In genomic region chr1:84887261-84887934, GRCh38 we compare ENCODE assay signal across 18 cellular contexts. TPM values are rescaled to one million over a fixed set of nuclear protein-coding genes. Genes with fewer than 3 reads are reported as not detected.
DNase-seq lines count a peak whose midpoint lies in the region; ATAC-seq, FAIRE-seq and TF ChIP-seq lines count a peak whose summit lies in the region.
"Had no signal": no experiment of that assay in that cellular context is flagged by ENCODE, and none has a peak within 500 bp of the region (broad histone marks: within the 10 kb centered on the region; RNA-seq: fewer than 3 reads in every experiment).

No MANE protein-coding gene starts in this region.

- in situ Hi-C loops in ACHN (cut with HindIII; ENCODE audit: low pct_ligation_motif_present, low pct_unique_long_range_greater_than_20kb, low sequenced_read_pairs), result no loop called here

- DNase-seq in AG08396 (ENCODE audit: low spot score) (peak; percentile 75), HS-5 (ENCODE audit: low read depth) (peak; percentile 84), epithelial cell of esophagus (ENCODE audit: low read depth) (peak; percentile 96), keratinocyte (ENCODE audit: low read depth, low spot score) (peak; percentile 77), ACHN (no peak), NCI-H1092 treated with DMSO at 0.1 percent for 48 hours (lab: John Stamatoyannopoulos, UW) (no peak)
- DNase-seq: activated CD4-positive, alpha-beta T cell treated with anti-CD3 and anti-CD28 coated beads, Interleukin-2, amount 50 U/mL, for 4 hours; activated T-cell treated with anti-CD3 and anti-CD28 coated beads, Interleukin-2, amount 50 U/mL, for 24 hours; immature natural killer cell; MV-4-11; natural killer cell; NCI-H69; stimulated activated CD4-positive, alpha-beta T cell treated with anti-CD3 and anti-CD28 coated beads, Interleukin-12 subunit alpha, Interleukin-12 subunit beta, amount 100 ng/mL, for 4 hours; stimulated activated naive CD8-positive, alpha-beta T cell treated with anti-CD3 and anti-CD28 coated beads, Interleukin-15, Interleukin-2, amounts not matched to agents 100 U/mL and 50 U/mL, for 24 hours had no signal

- H3K27me3 ChIP-seq in keratinocyte (ENCODE audit: control insufficient read depth, extremely low read depth, insufficient read depth, low read length), result no peaks in the 10 kb centered on the region

- TF ChIP-seq CTCF in epithelial cell of esophagus (IDR thresholded peaks at IDR 0.05; ENCODE audit: insufficient read depth, low read depth, low read length, missing control alignments), result no peak
- no peak for TF ChIP-seq CTCF in keratinocyte (optimal IDR thresholded peaks at IDR 0.05 in 1 of 3, IDR thresholded peaks at IDR 0.05 in 1 of 3, conservative IDR thresholded peaks at IDR 0.05 in 1 of 3; ENCODE audit: extremely low read depth in 1 of 3, insufficient read depth in 2 of 3, low read length in 3 of 3)

- peak overlapping the region; percentile 87 for H3K27ac ChIP-seq in keratinocyte (ENCODE audit: control insufficient read depth, insufficient read depth, low read length)

- peaks cover 66% of the 10 kb centered on the region for H3K4me1 ChIP-seq in keratinocyte (ENCODE audit: control insufficient read depth, extremely low read depth, insufficient read depth, low read length)

- FAIRE-seq in keratinocyte (lab: Jason Lieb, UNC), result peak; percentile 96

- dilution Hi-C loops in keratinocyte (cut with MboI; ENCODE audit: extremely low pct_ligation_motif_present, low sequenced_read_pairs), result no loop called here

- H3K79me2 ChIP-seq in keratinocyte (ENCODE audit: control insufficient read depth, insufficient read depth, low read length), result peaks cover 69% of the 10 kb centered on the region

- H3K4me2 ChIP-seq in keratinocyte (ENCODE audit: control insufficient read depth, extremely low read depth, insufficient read depth, low read depth, low read length), result peak overlapping the region; percentile 70

- H3K4me3 ChIP-seq in epithelial cell of esophagus (ENCODE audit: low read length) (no peak overlapping the region), keratinocyte (ENCODE audit: control insufficient read depth in 2 of 3, extremely low read depth in 1 of 3, insufficient read depth in 2 of 3, low read depth in 1 of 3, low read length in 3 of 3) (peak overlapping the region in 1 of 3 experiments; percentile 26)

- no peaks in the 10 kb centered on the region for H4K20me1 ChIP-seq in keratinocyte (ENCODE audit: control insufficient read depth, extremely low read depth, insufficient read depth, low read length)

- H2AFZ ChIP-seq in keratinocyte (ENCODE audit: control insufficient read depth, low read length), result peak overlapping the region; percentile 14

- no peaks in the 10 kb centered on the region for H3K9me3 ChIP-seq in keratinocyte (ENCODE audit: control insufficient read depth, low read depth, low read length)

- peaks cover 2% of the 10 kb centered on the region for H3K9me1 ChIP-seq in keratinocyte (ENCODE audit: control insufficient read depth, extremely low read depth, insufficient read depth, low read length)

- peaks cover 0 to 17% of the 10 kb centered on the region in 2 experiments for H3K36me3 ChIP-seq in keratinocyte (ENCODE audit: control insufficient read depth in 2 of 2, extremely low read depth in 1 of 2, insufficient read depth in 2 of 2, low read length in 2 of 2)

- H3K9ac ChIP-seq in keratinocyte (ENCODE audit: control insufficient read depth, extremely low read depth, insufficient read depth, low read length), result peak overlapping the region; percentile 35

- ATAC-seq in GM18868 (IDR thresholded peaks at IDR 0.05; ENCODE audit: unreplicated experiment) (no peak), GM18867 (IDR thresholded peaks at IDR 0.05; ENCODE audit: unreplicated experiment) (no peak)
- ATAC-seq: HCT116; natural killer cell; stimulated activated naive CD8-positive, alpha-beta T cell treated with anti-CD3 and anti-CD28 coated beads, Interleukin-15, Interleukin-2, amounts not matched to agents 100 U/mL and 50 U/mL, for 24 hours had no signal

RNA-seq across cellular contexts. Expression of gene LPAR3, which starts 5.6 kb away (rescaled TPM):
- 39.2 to 43.2 TPM (median 42.1 TPM) in 3 replicates for polyA plus RNA-seq in keratinocyte
- polyA plus RNA-seq in keratinocyte (2011; ENCODE audit: low read depth), result 25.1 TPM
- 24.8 and 26.5 TPM in 2 replicates for polyA plus RNA-seq in keratinocyte (2011; cell fraction: cytosol; rRNA removed)
- 38.1 and 38.7 TPM in 2 replicates for polyA plus RNA-seq in keratinocyte (2011; cell fraction: nucleus; rRNA removed)
- 17.9 and 23.4 TPM in 2 replicates for polyA plus RNA-seq in keratinocyte (2012; ENCODE audit: low replicate concordance)
- polyA minus RNA-seq in keratinocyte, result 57.2 to 133 TPM (median 85.3 TPM) in 3 replicates
- 64.3 TPM for polyA minus RNA-seq in keratinocyte (2011; cell fraction: cytosol; rRNA and poly(A)+ RNA removed)
- polyA minus RNA-seq in keratinocyte (2011; cell fraction: nucleus; rRNA and poly(A)+ RNA removed), result 33.9 and 57.2 TPM in 2 replicates
- polyA plus RNA-seq: IgD-negative memory B cell had no signal

Comparison
In these comparisons a context has a peak if more than half of its experiments do, and no peak if none do; other contexts are left out.
1. DNase-seq: peak in AG08396 (single experiment), HS-5 (single experiment), epithelial cell of esophagus (single experiment) and keratinocyte (single experiment); none in ACHN (single experiment) and NCI-H1092 treated with DMSO at 0.1 percent for 48 hours (single experiment).